8 cellular contexts compared by ENCODE assay signal in genomic region chr7:974172-974571, GRCh38. TPM values are rescaled to one million over a fixed set of nuclear protein-coding genes. Genes with fewer than 3 reads are reported as not detected.
DNase-seq lines count a peak whose midpoint lies in the region; ATAC-seq and TF ChIP-seq lines count a peak whose summit lies in the region.

No MANE protein-coding gene starts in this region.

- peak overlapping the region; percentile 91 to 95 for H3K4me3 Mint-ChIP-seq in CD14-positive monocyte
- H3K4me3 Mint-ChIP-seq in nephron progenitor cell: peak overlapping the region; percentile 92

- no peak overlapping the region for H3K27ac ChIP-seq in duodenal mucosa (ENCODE audit: low read depth, low read length)

- H3K4me1 Mint-ChIP-seq in CD14-positive monocyte (peaks cover 37% of the 10 kb centered on the region), nephron progenitor cell (peaks cover 46% of the 10 kb centered on the region)

- no peak for TF ChIP-seq CTCF in CD14-positive monocyte (IDR thresholded peaks at IDR 0.05)
- TF ChIP-seq CTCF in nephron progenitor cell (IDR thresholded peaks at IDR 0.05): no peak

- peaks cover 17 to 37% of the 10 kb centered on the region in 2 donors for H3K36me3 ChIP-seq in duodenal mucosa (ENCODE audit: control insufficient read depth in 1 of 2, insufficient read depth in 2 of 2, low read length in 2 of 2)

- H3K36me3 Mint-ChIP-seq in CD14-positive monocyte (peaks cover 30 to 39% of the 10 kb centered on the region in 2 donors), nephron progenitor cell (ENCODE audit: low read depth) (peaks cover 23% of the 10 kb centered on the region)

- peak; percentile 47 for DNase-seq in CD14-positive monocyte (ENCODE audit: low spot score)
- peak; percentile 21 for DNase-seq in MV-4-11 (lab: John Stamatoyannopoulos, UW)
- no peak for DNase-seq in nephron progenitor cell
- no peak for DNase-seq in stimulated activated naive CD4-positive, alpha-beta T cell treated with Interleukin-2 at 50 U/mL for 16 hours (lab: John Stamatoyannopoulos, UW)
- DNase-seq in SHP77 treated with DMSO at 0.1 percent for 48 hours (lab: John Stamatoyannopoulos, UW): no peak

- no peaks in the 10 kb centered on the region for H3K9me3 ChIP-seq in duodenal mucosa (ENCODE audit: control insufficient read depth in 1 of 2, low read length in 2 of 2)

- H3K9me3 Mint-ChIP-seq in CD14-positive monocyte (peaks cover 0 to 1% (median 0%) of the 10 kb centered on the region in 7 donors), nephron progenitor cell (no peaks in the 10 kb centered on the region)

- intact Hi-C loops in CD14-positive monocyte (cut with micrococcal nuclease): loop anchor here (2.0 to 10.0 kb wide), 4 partner anchors 72 to 161 kb away; partner anchors contain the start of gene GET4 (in 1 of the 2)

- peak overlapping the region; percentile 83 to 88 for H3K4me3 ChIP-seq in duodenal mucosa (ENCODE audit: low read depth in 1 of 2, low read length in 2 of 2)

- H3K27ac Mint-ChIP-seq in CD14-positive monocyte (peak overlapping the region; percentile 96 to 97 (median 97)), nephron progenitor cell (peak overlapping the region; percentile 94)

- peak overlapping the region; percentile 90 to 92 for H3K9ac ChIP-seq in duodenal mucosa (ENCODE audit: low read depth in 1 of 2, low read length in 2 of 2)

- peaks cover 31 to 51% of the 10 kb centered on the region in 2 donors for H3K4me1 ChIP-seq in duodenal mucosa (ENCODE audit: control insufficient read depth in 1 of 2, insufficient read depth in 2 of 2, low read length in 2 of 2)

- ATAC-seq in GM19395 (IDR thresholded peaks at IDR 0.05; ENCODE audit: unreplicated experiment): no peak
- no peak for ATAC-seq in HG03097 (IDR thresholded peaks at IDR 0.05; ENCODE audit: low FRiP score, unreplicated experiment)

- H3K27me3 Mint-ChIP-seq in CD14-positive monocyte (ENCODE audit: low read depth in 3 of 3): peaks cover 0 to 2% (median 1%) of the 10 kb centered on the region in 3 donors
- H3K27me3 Mint-ChIP-seq in nephron progenitor cell (ENCODE audit: low read depth, poor library complexity): peaks cover 3% of the 10 kb centered on the region

- H3K27me3 ChIP-seq in duodenal mucosa (ENCODE audit: control insufficient read depth in 1 of 2, insufficient read depth in 2 of 2, low read length in 2 of 2): no peaks in the 10 kb centered on the region

RNA-seq across cellular contexts. Expression of gene COX19, which starts 1.2 kb away (rescaled TPM):
- 1 to 10 TPM; 7.4 to 7.6 TPM for polyA plus RNA-seq in CD14-positive monocyte

RNA-seq across cellular contexts. Expression of gene CYP2W1, which starts 8.8 kb away (rescaled TPM):
- polyA plus RNA-seq in CD14-positive monocyte: not detected

RNA-seq across cellular contexts. Expression of gene ADAP1, which starts 19.7 kb away (rescaled TPM):
- 10 to 100 TPM; 49.1 to 72.2 TPM for polyA plus RNA-seq in CD14-positive monocyte

Comparison
In these comparisons a context has a peak if more than half of its experiments do, and no peak if none do; other contexts are left out.
1. DNase-seq: peak in CD14-positive monocyte (single experiment) and MV-4-11 (single experiment); none in nephron progenitor cell (single experiment), stimulated activated naive CD4-positive, alpha-beta T cell treated with Interleukin-2 at 50 U/mL for 16 hours (single experiment) and SHP77 treated with DMSO at 0.1 percent for 48 hours (single experiment).